In genomic region chr18:8277270-8277669, GRCh38 we compare ENCODE assay signal across 30 cellular contexts.
"Had no signal": no experiment of that assay in that cellular context is flagged by ENCODE, and none has a peak within 500 bp of the region (broad histone marks: within the 10 kb centered on the region; RNA-seq: fewer than 3 reads in every experiment).

No MANE protein-coding gene starts in this region.

- H3K36me3 Mint-ChIP-seq: activated CD4-positive, alpha-beta memory T cell treated with anti-CD3 and anti-CD28 coated beads for 36 hours; activated naive CD8-positive, alpha-beta T cell treated with anti-CD3 and anti-CD28 coated beads for 36 hours; memory B cell; stimulated activated naive B cell treated with anti-CD40 and anti-IgM and Interleukin-4, amounts not matched to agents 10 μg/mL and 1 μg/mL and 100 μg/mL, for 72 hours had no signal

- H3K27me3 Mint-ChIP-seq: activated CD4-positive, alpha-beta memory T cell treated with anti-CD3 and anti-CD28 coated beads for 36 hours; activated naive CD8-positive, alpha-beta T cell treated with anti-CD3 and anti-CD28 coated beads for 36 hours had no signal

- FAIRE-seq: bronchial epithelial cell, small intestine had no signal

- H3K9me3 Mint-ChIP-seq: activated CD4-positive, alpha-beta memory T cell treated with anti-CD3 and anti-CD28 coated beads for 36 hours; activated CD4-positive, alpha-beta T cell treated with anti-CD3 and anti-CD28 coated beads, Interleukin-2, amount 10 ng/mL, durations not matched to agents 24 days and 14 days; activated naive CD4-positive, alpha-beta T cell treated with anti-CD3 and anti-CD28 coated beads for 36 hours; activated naive CD8-positive, alpha-beta T cell treated with anti-CD3 and anti-CD28 coated beads for 36 hours; activated T-helper 1 cell treated with anti-CD3 and anti-CD28 coated beads, Interleukin-12 subunit alpha, Interleukin-12 subunit beta, Interleukin-2, Interleukin-4 antibody, amounts not matched to agents 30 ng/mL and 10 ng/mL and 1 ng/mL, durations not matched to agents 14 hours and 24 hours and 36 hours; stimulated activated naive B cell treated with anti-CD40 and anti-IgM and Interleukin-4, amounts not matched to agents 10 μg/mL and 1 μg/mL and 100 μg/mL, for 72 hours had no signal

- H3K27ac ChIP-seq: colonic mucosa, gastrocnemius medialis, ovary, prostate gland, sigmoid colon, suprapubic skin, transverse colon had no signal

- H3K27ac Mint-ChIP-seq: activated CD4-positive, alpha-beta memory T cell treated with anti-CD3 and anti-CD28 coated beads for 36 hours; activated CD4-positive, alpha-beta T cell treated with anti-CD3 and anti-CD28 coated beads, Interleukin-2, amount 10 ng/mL, durations not matched to agents 24 days and 14 days; activated naive CD4-positive, alpha-beta T cell treated with anti-CD3 and anti-CD28 coated beads for 36 hours; activated naive CD8-positive, alpha-beta T cell treated with anti-CD3 and anti-CD28 coated beads for 36 hours; activated T-helper 1 cell treated with anti-CD3 and anti-CD28 coated beads, Interleukin-12 subunit alpha, Interleukin-12 subunit beta, Interleukin-2, Interleukin-4 antibody, amounts not matched to agents 30 ng/mL and 10 ng/mL and 1 ng/mL, durations not matched to agents 14 hours and 24 hours and 36 hours; memory B cell; naive thymus-derived CD4-positive, alpha-beta T cell; stimulated activated naive B cell treated with anti-CD40 and anti-IgM and Interleukin-4, amounts not matched to agents 10 μg/mL and 1 μg/mL and 100 μg/mL, for 72 hours had no signal

- H3K4me1 Mint-ChIP-seq: activated CD4-positive, alpha-beta T cell treated with anti-CD3 and anti-CD28 coated beads, Interleukin-2, amount 10 ng/mL, durations not matched to agents 24 days and 14 days; activated naive CD8-positive, alpha-beta T cell treated with anti-CD3 and anti-CD28 coated beads for 36 hours; memory B cell; naive thymus-derived CD4-positive, alpha-beta T cell; stimulated activated naive B cell treated with anti-CD40 and anti-IgM and Interleukin-4, amounts not matched to agents 10 μg/mL and 1 μg/mL and 100 μg/mL, for 72 hours had no signal

- DNase-seq: activated CD4-positive, alpha-beta memory T cell treated with anti-CD3 and anti-CD28 coated beads for 36 hours; activated CD4-positive, alpha-beta T cell treated with anti-CD3 and anti-CD28 coated beads, Interleukin-2, amount 10 ng/mL, durations not matched to agents 24 days and 14 days; activated CD4-positive, CD25-positive, alpha-beta regulatory T cell treated with anti-CD3 and anti-CD28 coated beads, Interleukin-2, amount 50 U/mL, for 72 hours; activated CD8-positive, alpha-beta memory T cell treated with anti-CD3 and anti-CD28 coated beads, Interleukin-2, amount 50 U/mL, for 4 hours; activated effector memory CD4-positive, alpha-beta T cell treated with anti-CD3 and anti-CD28 coated beads, Interleukin-2, amount 50 U/mL, for 16 hours; activated naive CD4-positive, alpha-beta T cell treated with anti-CD3 and anti-CD28 coated beads for 36 hours; activated naive CD8-positive, alpha-beta T cell treated with anti-CD3 and anti-CD28 coated beads for 36 hours; activated T-cell treated with anti-CD3 and anti-CD28 coated beads, Interleukin-2, amount 50 U/mL, for 1 hour; amniotic stem cell; colonic mucosa; effector CD8-positive, alpha-beta T cell; gastrocnemius medialis; glutamatergic neuron; islet precursor cell; left ventricle myocardium superior; midbrain; naive thymus-derived CD4-positive, alpha-beta T cell; ovary; retina; sigmoid colon; small intestine; stimulated activated CD4-positive, alpha-beta T cell treated with anti-CD3 and anti-CD28 coated beads, Interleukin-1b, Interleukin-23, amount 100 ng/mL, for 48 hours; stimulated activated naive B cell treated with anti-CD40 and anti-IgM and Interleukin-4, amounts not matched to agents 10 μg/mL and 1 μg/mL and 100 μg/mL, for 72 hours; T-helper 2 cell; transverse colon had no signal

- H3K4me3 Mint-ChIP-seq: activated CD4-positive, alpha-beta memory T cell treated with anti-CD3 and anti-CD28 coated beads for 36 hours; activated CD4-positive, alpha-beta T cell treated with anti-CD3 and anti-CD28 coated beads, Interleukin-2, amount 10 ng/mL, durations not matched to agents 24 days and 14 days; activated naive CD4-positive, alpha-beta T cell treated with anti-CD3 and anti-CD28 coated beads for 36 hours; activated naive CD8-positive, alpha-beta T cell treated with anti-CD3 and anti-CD28 coated beads for 36 hours; activated T-helper 1 cell treated with anti-CD3 and anti-CD28 coated beads, Interleukin-12 subunit alpha, Interleukin-12 subunit beta, Interleukin-2, Interleukin-4 antibody, amounts not matched to agents 30 ng/mL and 10 ng/mL and 1 ng/mL, durations not matched to agents 14 hours and 24 hours and 36 hours; memory B cell; naive thymus-derived CD4-positive, alpha-beta T cell; stimulated activated naive B cell treated with anti-CD40 and anti-IgM and Interleukin-4, amounts not matched to agents 10 μg/mL and 1 μg/mL and 100 μg/mL, for 72 hours had no signal

- H3K36me3 ChIP-seq: colonic mucosa, gastrocnemius medialis, ovary, prostate gland, sigmoid colon, suprapubic skin, transverse colon had no signal

- H3K4me3 ChIP-seq: colonic mucosa, gastrocnemius medialis, ovary, prostate gland, sigmoid colon, suprapubic skin, transverse colon had no signal

- H3K4me1 ChIP-seq: colonic mucosa, gastrocnemius medialis, prostate gland, sigmoid colon, suprapubic skin, transverse colon had no signal

- H3K9me3 ChIP-seq: colonic mucosa, gastrocnemius medialis, ovary, prostate gland, sigmoid colon, suprapubic skin, transverse colon had no signal

- ATAC-seq: gastrocnemius medialis; left ventricle myocardium superior; naive thymus-derived CD4-positive, alpha-beta T cell; stimulated activated naive B cell treated with anti-CD40 and anti-IgM and Interleukin-4, amounts not matched to agents 10 μg/mL and 1 μg/mL and 100 μg/mL, for 72 hours had no signal

- H3K27me3 ChIP-seq: colonic mucosa, gastrocnemius medialis, ovary, sigmoid colon, suprapubic skin, transverse colon had no signal
